In genomic region chr12:130713581-130713991, GRCh38 we compare ENCODE assay signal across 11 cellular contexts. TPM values are rescaled to one million over a fixed set of nuclear protein-coding genes. Genes with fewer than 3 reads are reported as not detected.
DNase-seq lines count a peak whose midpoint lies in the region; ATAC-seq and TF ChIP-seq lines count a peak whose summit lies in the region.
"Had no signal": no experiment of that assay in that cellular context is flagged by ENCODE, and none has a peak within 500 bp of the region (broad histone marks: within the 10 kb centered on the region; RNA-seq: fewer than 3 reads in every experiment).

No MANE protein-coding gene starts in this region.

- no peak for TF ChIP-seq CTCF in esophagus muscularis mucosa (IDR thresholded peaks at IDR 0.05)
- TF ChIP-seq CTCF in foreskin keratinocyte (conservative IDR thresholded peaks at IDR 0.05): no peak

- H3K4me3 ChIP-seq in HUES64 (ENCODE audit: low read length): peak overlapping the region; percentile 34; the same call in 1 of the 2 replicates
- peak overlapping the region; percentile 41 to 49 (median 46) for H3K4me3 ChIP-seq in esophagus muscularis mucosa
- peak overlapping the region; percentile 32 for H3K4me3 ChIP-seq in rectal smooth muscle tissue (ENCODE audit: low read length)
- H3K4me3 ChIP-seq: left lung had no signal

- no peak for ATAC-seq in HG03520 (IDR thresholded peaks at IDR 0.05; ENCODE audit: unreplicated experiment)
- ATAC-seq in foreskin keratinocyte: no peak

- H3K9ac ChIP-seq in HUES64 (ENCODE audit: low read depth, low read length) (no peak overlapping the region), rectal smooth muscle tissue (ENCODE audit: low read length) (no peak overlapping the region)

- H3K36me3 ChIP-seq in HUES64 (ENCODE audit: insufficient read depth, low read length): no peaks in the 10 kb centered on the region
- no peaks in the 10 kb centered on the region for H3K36me3 ChIP-seq in esophagus muscularis mucosa
- no peaks in the 10 kb centered on the region for H3K36me3 ChIP-seq in rectal smooth muscle tissue (ENCODE audit: control insufficient read depth, insufficient read depth, low read length)
- H3K36me3 ChIP-seq: left lung had no signal

- intact Hi-C loops in esophagus muscularis mucosa (cut with DNase I): no loop called here

- H3K4me1 ChIP-seq in HUES64 (ENCODE audit: insufficient read depth, low read length) (0 out of 2 replicates have a peak, but pooled peaks cover 8% of the 10 kb centered on the region), esophagus muscularis mucosa (peaks cover 0 to 39% (median 36%) of the 10 kb centered on the region in 4 donors), rectal smooth muscle tissue (ENCODE audit: control insufficient read depth, insufficient read depth, low read length) (no peaks in the 10 kb centered on the region), foreskin keratinocyte (no peaks in the 10 kb centered on the region)

- peaks cover 69% of the 10 kb centered on the region for H3K27me3 ChIP-seq in HUES64 (ENCODE audit: insufficient read depth, low read length)
- H3K27me3 ChIP-seq in esophagus muscularis mucosa: peaks cover 0 to 67% (median 10%) of the 10 kb centered on the region in 4 donors
- H3K27me3 ChIP-seq in rectal smooth muscle tissue (ENCODE audit: control insufficient read depth, insufficient read depth, low read length): peaks cover 7% of the 10 kb centered on the region
- peaks cover 49% of the 10 kb centered on the region for H3K27me3 ChIP-seq in foreskin keratinocyte

- no peak for TF ChIP-seq POLR2A in esophagus muscularis mucosa (IDR thresholded peaks at IDR 0.05; ENCODE audit: low read depth)

- DNase-seq in DMS 273 treated with DMSO at 0.1 percent for 48 hours (lab: John Stamatoyannopoulos, UW) (peak; percentile 17), esophagus muscularis mucosa (ENCODE audit: extremely low spot score) (no peak), NCI-H2227 (lab: John Stamatoyannopoulos, UW; ENCODE audit: unreplicated experiment) (no peak), foreskin keratinocyte (no peak), activated gamma-delta T cell (lab: John Stamatoyannopoulos, UW) (no peak)
- DNase-seq: left lung, NCI-H1417 treated with DMSO at 0.1 percent for 48 hours had no signal

- TF ChIP-seq EP300 in esophagus muscularis mucosa (IDR thresholded peaks at IDR 0.05): no peak

- H3K27ac ChIP-seq in HUES64 (ENCODE audit: low read depth, low read length) (no peak overlapping the region), esophagus muscularis mucosa (replicated peaks in 1 of 4) (no peak overlapping the region), rectal smooth muscle tissue (ENCODE audit: low read depth, low read length) (no peak overlapping the region), foreskin keratinocyte (no peak overlapping the region)
- H3K27ac ChIP-seq: left lung had no signal

- peaks cover 5% of the 10 kb centered on the region; the same call in 1 of the 2 replicates for H3K9me3 ChIP-seq in HUES64 (ENCODE audit: insufficient read depth, low read depth, low read length)
- peaks cover 0 to 6% (median 0%) of the 10 kb centered on the region in 4 donors for H3K9me3 ChIP-seq in esophagus muscularis mucosa
- H3K9me3 ChIP-seq: left lung had no signal

- 45% methylated on average over 18 of the region's 18 CpGs for WGBS in HUES64
- 16% methylated on average over 13 of the region's 18 CpGs for WGBS in esophagus muscularis mucosa

RNA-seq across cellular contexts. Expression of gene RIMBP2, which starts 2.5 kb away (rescaled TPM):
- polyA plus RNA-seq in HUES64 (2013, experiment 1 of 2): 1.5 TPM
- polyA plus RNA-seq in HUES64 (2013, experiment 2 of 2): 2.4 TPM
- total RNA-seq in esophagus muscularis mucosa: 1 to 10 TPM in 3 of 4 donors, under 1 TPM in 1; 0.83 to 1.8 (median 1.4) TPM
- 0.03 and 0.04 TPM in 2 replicates for total RNA-seq in foreskin keratinocyte
- polyA plus RNA-seq in foreskin keratinocyte: not detected in 2 replicates
- total RNA-seq: activated T-helper 1 cell treated with anti-CD3 and anti-CD28 coated beads, Interleukin-12 subunit alpha, Interleukin-12 subunit beta, Interleukin-2, Interleukin-4 antibody, amounts not matched to agents 30 ng/mL and 10 ng/mL and 1 ng/mL, durations not matched to agents 14 hours and 24 hours and 36 hours had no signal
